In the genomic region with DNA sequence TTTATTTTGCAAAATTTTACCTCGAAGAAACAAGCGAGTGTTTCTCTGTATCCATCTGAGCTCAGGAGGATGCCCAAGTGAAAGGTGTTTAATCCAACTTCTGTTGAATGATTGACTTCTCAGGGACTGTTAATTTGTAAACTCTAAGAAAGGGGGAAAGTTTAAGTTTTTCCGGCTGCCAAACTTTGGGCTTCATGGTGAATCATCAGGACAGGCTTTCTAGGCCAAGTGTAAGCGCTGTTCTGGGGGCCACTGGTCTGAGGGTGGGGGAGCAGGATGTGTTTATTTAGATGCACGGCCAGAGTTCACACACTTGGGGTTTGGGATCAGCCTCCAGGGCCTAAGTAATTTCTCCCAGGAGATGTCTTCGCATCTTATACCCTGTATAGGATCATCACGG, we compare ENCODE assay signal across 8 cellular contexts.
A peak's percentile ranks its signal among the peaks of the same experiment; 100 is the strongest.
DNase-seq lines count a peak whose midpoint lies in the region; ATAC-seq and TF ChIP-seq lines count a peak whose summit lies in the region.
"Had no signal": no experiment of that assay in that cellular context is flagged by ENCODE, and none has a peak within 500 bp of the region (broad histone marks: within the 10 kb centered on the region; RNA-seq: fewer than 3 reads in every experiment).

No MANE protein-coding gene starts in this region.

- WGBS in psoas muscle, 3 donors = 70 to 81% (median 71%) methylated on average over 7 of the region's 7 CpGs

- H3K36me3 ChIP-seq in CD8-positive, alpha-beta memory T cell (ENCODE audit: insufficient read depth, low read length) = peaks cover 4% of the 10 kb centered on the region
- no peaks in the 10 kb centered on the region for H3K36me3 ChIP-seq in gastrocnemius medialis
- H3K36me3 ChIP-seq in psoas muscle (ENCODE audit: insufficient read depth in 1 of 2, low read depth in 1 of 2) = no peaks in the 10 kb centered on the region

- TF ChIP-seq CTCF in fibroblast of mammary gland (conservative IDR thresholded peaks at IDR 0.05; ENCODE audit: control insufficient read depth, insufficient read depth, low read depth, low read length) (no peak), gastrocnemius medialis (IDR thresholded peaks at IDR 0.05 in 4 of 5, conservative IDR thresholded peaks at IDR 0.05 in 1 of 5) (no peak), psoas muscle (IDR thresholded peaks at IDR 0.05) (no peak), RWPE1 (conservative IDR thresholded peaks at IDR 0.05; ENCODE audit: low read depth) (no peak)

- H3K36me3 Mint-ChIP-seq in CD8-positive, alpha-beta memory T cell = peaks cover 5 to 17% (median 6%) of the 10 kb centered on the region in 3 donors
- no peaks in the 10 kb centered on the region for H3K36me3 Mint-ChIP-seq in activated CD4-positive, alpha-beta memory T cell treated with anti-CD3 and anti-CD28 coated beads for 36 hours

- no peak for TF ChIP-seq POLR2A in gastrocnemius medialis (IDR thresholded peaks at IDR 0.05)

- intact Hi-C loops in activated CD4-positive, alpha-beta memory T cell treated with anti-CD3 and anti-CD28 coated beads for 36 hours (cut with micrococcal nuclease) = no loop called here
- intact Hi-C loops in gastrocnemius medialis (cut with DNase I; ENCODE audit: low total_unique reads) = no loop called here
- intact Hi-C loops in psoas muscle (cut with DNase I) = no loop called here

- CTCF ChIA-PET in CD8-positive, alpha-beta memory T cell (lab: Charles Lee) = interaction anchor here (1.1 to 3.2 kb wide), 5 partner anchors 12 to 140 kb away, joined by 3 to 25 read pairs (median 7); no protein-coding TSS in a partner anchor
- CTCF ChIA-PET in activated CD4-positive, alpha-beta memory T cell treated with anti-CD3 and anti-CD28 coated beads for 36 hours (lab: Charles Lee) = interaction anchor here (3.1 kb wide), 1 partner anchor 12 kb away, joined by 12 read pairs; no protein-coding TSS in a partner anchor
- CTCF ChIA-PET in RWPE1 (lab: Yijun Ruan, JAX) = no interaction called here

- H3K27ac ChIP-seq in CD8-positive, alpha-beta memory T cell (ENCODE audit: low read depth, low read length) = no peak overlapping the region
- H3K27ac ChIP-seq in gastrocnemius medialis (peak overlapping the region in 3 of 4 donors; percentile 29 to 55 (median 35)), psoas muscle (no peak overlapping the region), RWPE1 (no peak overlapping the region)

- DNase-seq in CD8-positive, alpha-beta memory T cell = no peak
- no peak for DNase-seq in activated CD4-positive, alpha-beta memory T cell treated with anti-CD3 and anti-CD28 coated beads for 36 hours
- DNase-seq in fibroblast of mammary gland (ENCODE audit: low read depth) (peak; percentile 89), gastrocnemius medialis (no peak), psoas muscle (no peak), RWPE1 (ENCODE audit: low spot score) (no peak)
- DNase-seq: mesendoderm had no signal

- peaks cover 85 to 95% (median 94%) of the 10 kb centered on the region in 3 donors for H3K4me1 Mint-ChIP-seq in CD8-positive, alpha-beta memory T cell
- peaks cover 48% of the 10 kb centered on the region for H3K4me1 Mint-ChIP-seq in activated CD4-positive, alpha-beta memory T cell treated with anti-CD3 and anti-CD28 coated beads for 36 hours (ENCODE audit: low read depth)

- no peaks in the 10 kb centered on the region for H3K9me3 Mint-ChIP-seq in CD8-positive, alpha-beta memory T cell
- H3K9me3 Mint-ChIP-seq in activated CD4-positive, alpha-beta memory T cell treated with anti-CD3 and anti-CD28 coated beads for 36 hours = no peaks in the 10 kb centered on the region

- POLR2A ChIA-PET in CD8-positive, alpha-beta memory T cell (lab: Charles Lee) = interaction anchor here (0.5 to 1.1 kb wide), 7 partner anchors 12 to 195 kb away, joined by 3 to 5 read pairs (median 3); no protein-coding TSS in a partner anchor
- POLR2A ChIA-PET in activated CD4-positive, alpha-beta memory T cell treated with anti-CD3 and anti-CD28 coated beads for 36 hours (lab: Charles Lee) = interaction anchor here (0.7 to 1.1 kb wide), 2 partner anchors 10 to 73 kb away, joined by 3 to 6 read pairs; no protein-coding TSS in a partner anchor
- POLR2A ChIA-PET in RWPE1 (lab: Yijun Ruan, JAX; ENCODE audit: low non-redundant PET) = no interaction called here

- H3K27me3 Mint-ChIP-seq in CD8-positive, alpha-beta memory T cell = no peaks in the 10 kb centered on the region
- no peaks in the 10 kb centered on the region for H3K27me3 Mint-ChIP-seq in activated CD4-positive, alpha-beta memory T cell treated with anti-CD3 and anti-CD28 coated beads for 36 hours

- H3K27ac Mint-ChIP-seq in CD8-positive, alpha-beta memory T cell = peak overlapping the region; percentile 89 to 98 (median 92)
- H3K27ac Mint-ChIP-seq in activated CD4-positive, alpha-beta memory T cell treated with anti-CD3 and anti-CD28 coated beads for 36 hours = peak overlapping the region; percentile 6

- ATAC-seq in gastrocnemius medialis (no peak), HG02938 (IDR thresholded peaks at IDR 0.05; ENCODE audit: unreplicated experiment) (no peak), psoas muscle (no peak)

- H3K9me3 ChIP-seq in CD8-positive, alpha-beta memory T cell (ENCODE audit: low read length) = no peaks in the 10 kb centered on the region
- H3K9me3 ChIP-seq in gastrocnemius medialis (no peaks in the 10 kb centered on the region), psoas muscle (no peaks in the 10 kb centered on the region)

- peaks cover 50% of the 10 kb centered on the region for H3K4me1 ChIP-seq in CD8-positive, alpha-beta memory T cell (ENCODE audit: insufficient read depth, low read length)
- H3K4me1 ChIP-seq in gastrocnemius medialis (peaks cover 17 to 21% of the 10 kb centered on the region in 2 donors), psoas muscle (peaks cover 22% of the 10 kb centered on the region)

- no peaks in the 10 kb centered on the region for H3K27me3 ChIP-seq in CD8-positive, alpha-beta memory T cell (ENCODE audit: insufficient read depth, low read length, poor library complexity, severe bottlenecking)
- H3K27me3 ChIP-seq in gastrocnemius medialis (no peaks in the 10 kb centered on the region), psoas muscle (ENCODE audit: insufficient read depth in 3 of 3, low read length in 2 of 3) (peaks cover 0 to 4% (median 0%) of the 10 kb centered on the region in 3 donors)

- in situ Hi-C loops in gastrocnemius medialis (cut with MboI; ENCODE audit: low sequenced_read_pairs in 4 of 4) = loop anchor here in 3 of 4 donors (10.0 to 25.0 kb wide), 3 partner anchors 103 to 200 kb away; partner anchors contain the start of gene PITPNC1 (in 1 of the 3)

- peak overlapping the region; percentile 3 to 81 (median 74) for H3K4me3 Mint-ChIP-seq in CD8-positive, alpha-beta memory T cell
- no peak overlapping the region for H3K4me3 Mint-ChIP-seq in activated CD4-positive, alpha-beta memory T cell treated with anti-CD3 and anti-CD28 coated beads for 36 hours

- H3K4me3 ChIP-seq in CD8-positive, alpha-beta memory T cell (ENCODE audit: low read length) = no peak overlapping the region
- H3K4me3 ChIP-seq in fibroblast of mammary gland (ENCODE audit: control insufficient read depth, low read depth, low read length) (no peak overlapping the region), gastrocnemius medialis (no peak overlapping the region), psoas muscle (no peak overlapping the region)

Comparison
In these comparisons a context has a peak if more than half of its experiments do, and no peak if none do; other contexts are left out.
1. H3K27ac ChIP-seq: peak in gastrocnemius medialis (3 of 4); none in CD8-positive, alpha-beta memory T cell (single experiment), psoas muscle (single experiment) and RWPE1 (single experiment).